9 cellular contexts compared by ENCODE assay signal in genomic region chr20:37383229-37383989, GRCh38. TPM values are rescaled to one million over a fixed set of nuclear protein-coding genes. Genes with fewer than 3 reads are reported as not detected.
A peak's percentile ranks its signal among the peaks of the same experiment; 100 is the strongest.
DNase-seq lines count a peak whose midpoint lies in the region; ATAC-seq and TF ChIP-seq lines count a peak whose summit lies in the region.
"Had no signal": no experiment of that assay in that cellular context is flagged by ENCODE, and none has a peak within 500 bp of the region (broad histone marks: within the 10 kb centered on the region; RNA-seq: fewer than 3 reads in every experiment).

No MANE protein-coding gene starts in this region.

- no peaks in the 10 kb centered on the region for H3K9me3 Mint-ChIP-seq in activated T-cell treated with anti-CD3 and anti-CD28 coated beads, Interleukin-2, amount 50 U/mL, for 24 hours
- H3K9me3 Mint-ChIP-seq in WTC11, result no peaks in the 10 kb centered on the region

- H3K36me3 Mint-ChIP-seq in activated T-cell treated with anti-CD3 and anti-CD28 coated beads, Interleukin-2, amount 50 U/mL, for 24 hours (ENCODE audit: low read depth), result no peaks in the 10 kb centered on the region
- peaks cover 4% of the 10 kb centered on the region; the same call in 1 of the 2 replicates for H3K36me3 Mint-ChIP-seq in WTC11

- CTCF ChIA-PET in WTC11 (lab: Charles Lee), result interaction anchor here (0.7 to 3.8 kb wide), 9 partner anchors 10 to 160 kb away, joined by 3 to 41 read pairs (median 6); no protein-coding TSS in a partner anchor

- H3K27ac Mint-ChIP-seq in activated T-cell treated with anti-CD3 and anti-CD28 coated beads, Interleukin-2, amount 50 U/mL, for 24 hours, result peak overlapping the region; percentile 29
- no peak overlapping the region for H3K27ac Mint-ChIP-seq in WTC11

- TF ChIP-seq CTCF in WTC11 (IDR thresholded peaks at IDR 0.05) (no peak), fibroblast of pulmonary artery (IDR thresholded peaks at IDR 0.05; ENCODE audit: low read length, missing control alignments) (no peak), testis (IDR thresholded peaks at IDR 0.05) (no peak)

- peaks cover 4% of the 10 kb centered on the region for H3K27me3 Mint-ChIP-seq in activated T-cell treated with anti-CD3 and anti-CD28 coated beads, Interleukin-2, amount 50 U/mL, for 24 hours
- H3K27me3 Mint-ChIP-seq in WTC11 (ENCODE audit: low read depth), result no peaks in the 10 kb centered on the region

- no peak for TF ChIP-seq POLR2A in testis (IDR thresholded peaks at IDR 0.05)

- POLR2A ChIA-PET in WTC11 (lab: Charles Lee), result interaction anchor here (1.6 kb wide), 2 partner anchors 9 to 13 kb away, joined by 3 to 4 read pairs; no protein-coding TSS in a partner anchor

- DNase-seq in activated T-cell treated with anti-CD3 and anti-CD28 coated beads, Interleukin-2, amount 50 U/mL, for 24 hours, result peak; percentile 32
- DNase-seq in activated T-cell treated with anti-CD3 and anti-CD28 coated beads for 4 hours, result no peak
- DNase-seq in WTC11 (ENCODE audit: low spot score), result no peak
- peak; percentile 39 for DNase-seq in fibroblast of pulmonary artery (ENCODE audit: low read depth)
- no peak for DNase-seq in testis
- no peak for DNase-seq in MV-4-11 (lab: John Stamatoyannopoulos, UW)
- DNase-seq in NCI-H526 (lab: John Stamatoyannopoulos, UW), result no peak

- H3K27me3 ChIP-seq in testis, result no peaks in the 10 kb centered on the region

- H3K4me3 ChIP-seq in fibroblast of pulmonary artery (replicated peaks; ENCODE audit: low read depth, low read length) (no peak overlapping the region), testis (peak overlapping the region; percentile 46 to 47)

- H3K4me1 Mint-ChIP-seq in activated T-cell treated with anti-CD3 and anti-CD28 coated beads, Interleukin-2, amount 50 U/mL, for 24 hours (ENCODE audit: low read depth), result peaks cover 10% of the 10 kb centered on the region
- peaks cover 12% of the 10 kb centered on the region for H3K4me1 Mint-ChIP-seq in WTC11

- intact Hi-C loops in testis (cut with DNase I; ENCODE audit: low total_unique reads), result loop anchor here (10.0 kb wide), 1 partner anchor 99 kb away; the partner anchor contains the start of gene MANBAL

- WGBS in testis, 2 donors, result 64 to 69% methylated on average over 25 of the region's 25 CpGs

- ATAC-seq in WTC11 (no peak), HG03469 (IDR thresholded peaks at IDR 0.05; ENCODE audit: unreplicated experiment) (no peak)

- H3K36me3 ChIP-seq in testis (ENCODE audit: low read depth, missing control alignments), result no peaks in the 10 kb centered on the region

- peak overlapping the region; percentile 43 to 64 for H3K27ac ChIP-seq in testis
- H3K27ac ChIP-seq: C4-2B had no signal

- H3K4me1 ChIP-seq in testis, result peaks cover 17% of the 10 kb centered on the region

- H3K4me3 Mint-ChIP-seq in activated T-cell treated with anti-CD3 and anti-CD28 coated beads, Interleukin-2, amount 50 U/mL, for 24 hours, result peak overlapping the region; percentile 55
- H3K4me3 Mint-ChIP-seq in WTC11, result peak overlapping the region; percentile 30

- H3K9me3 ChIP-seq in testis, result no peaks in the 10 kb centered on the region

TF ChIP-seq in WTC11, 78 proteins besides CTCF, POLR2A, EP300 and RAD21:
- no peak for TF ChIP-seq CREM (CRISPR knock-in tag; IDR thresholded peaks at IDR 0.05)
- no peak for TF ChIP-seq AR (CRISPR knock-in tag; IDR thresholded peaks at IDR 0.05)
- TF ChIP-seq, protein P1, sequence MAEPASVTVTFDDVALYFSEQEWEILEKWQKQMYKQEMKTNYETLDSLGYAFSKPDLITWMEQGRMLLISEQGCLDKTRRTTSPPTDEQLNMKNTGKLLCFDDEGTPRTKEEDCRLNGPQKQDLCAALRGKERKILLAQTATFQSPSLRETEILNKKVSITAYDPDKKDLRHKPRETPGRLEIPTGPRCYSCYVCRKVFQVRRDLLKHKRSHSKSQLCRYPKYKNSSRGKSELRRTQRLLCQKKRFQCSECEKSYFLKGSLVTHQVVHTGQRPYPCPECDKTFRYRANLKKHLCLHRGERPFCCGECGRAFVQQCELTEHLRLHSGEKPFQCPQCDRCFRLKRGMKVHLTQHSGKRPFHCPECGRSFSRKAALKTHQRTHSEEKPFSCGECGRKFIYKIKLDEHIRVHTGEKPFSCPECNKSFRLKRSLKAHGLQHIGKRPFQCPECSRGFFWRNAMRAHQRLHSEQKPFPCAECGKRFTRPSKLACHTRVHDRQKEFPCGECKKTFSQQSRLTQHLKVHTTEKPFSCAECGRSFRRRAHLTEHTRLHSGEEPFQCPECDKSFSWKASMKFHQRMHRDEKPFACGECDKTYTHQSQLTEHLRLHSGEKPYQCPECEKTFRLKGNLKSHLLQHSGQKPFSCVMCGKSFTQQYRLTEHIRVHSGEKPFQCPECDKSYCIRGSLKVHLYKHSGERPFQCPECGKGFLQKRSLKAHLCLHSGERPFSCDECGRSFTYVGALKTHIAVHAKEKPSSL (CRISPR knock-in tag; conservative IDR thresholded peaks at IDR 0.05), result no peak
- TF ChIP-seq TEAD4 (CRISPR knock-in tag; IDR thresholded peaks at IDR 0.05), result no peak

RNA-seq across cellular contexts. Expression of gene SRC, which starts 37.5 kb away (rescaled TPM):
- 27.4 to 33.3 TPM (median 30.4 TPM) in 3 replicates for total RNA-seq in WTC11 (2021)
- total RNA-seq in testis, result 100 to 1,000 TPM; 143 to 179 TPM
- 90.3 TPM for polyA plus RNA-seq in testis (ENCODE audit: insufficient read depth, low read depth, low replicate concordance)

Comparison
In these comparisons a context has a peak if more than half of its experiments do, and no peak if none do; other contexts are left out.
1. DNase-seq: peak in activated T-cell treated with anti-CD3 and anti-CD28 coated beads, Interleukin-2, amount 50 U/mL, for 24 hours (single experiment) and fibroblast of pulmonary artery (single experiment); none in activated T-cell treated with anti-CD3 and anti-CD28 coated beads for 4 hours (single experiment), WTC11 (single experiment), testis (single experiment), MV-4-11 (single experiment) and NCI-H526 (0 of 2).